ENCODE assay signal across 9 cellular contexts in genomic region chr19:4988770-4989251, GRCh38. TPM values are rescaled to one million over a fixed set of nuclear protein-coding genes. Genes with fewer than 3 reads are reported as not detected.
A peak's percentile ranks its signal among the peaks of the same experiment; 100 is the strongest.
DNase-seq lines count a peak whose midpoint lies in the region; ATAC-seq and TF ChIP-seq lines count a peak whose summit lies in the region.
"Had no signal": no experiment of that assay in that cellular context is flagged by ENCODE, and none has a peak within 500 bp of the region (broad histone marks: within the 10 kb centered on the region; RNA-seq: fewer than 3 reads in every experiment).

No MANE protein-coding gene starts in this region.

- peak overlapping the region; percentile 78 for H3K27ac Mint-ChIP-seq in glutamatergic neuron (ENCODE audit: unreplicated experiment)
- no peak overlapping the region for H3K27ac Mint-ChIP-seq in CD14-positive monocyte

- WGBS in SK-N-SH (ENCODE audit: low lambda C conversion rate), result 41% methylated on average over 7 of the region's 13 CpGs
- 21 to 29% (median 27%) methylated on average over 13 of the region's 13 CpGs for WGBS in ovary, 3 donors

- no peak overlapping the region for H2AFZ ChIP-seq in SK-N-SH (ENCODE audit: low read depth)

- H3K4me1 ChIP-seq in SK-N-SH (ENCODE audit: control insufficient read depth in 1 of 2, insufficient read depth in 2 of 2, low read depth in 1 of 2, low read length in 1 of 2) (peaks cover 7 to 33% of the 10 kb centered on the region in 2 experiments; a peak in 1 of 4 replicates), ovary (ENCODE audit: insufficient read depth) (peaks cover 24% of the 10 kb centered on the region)

- CTCF ChIA-PET in SK-N-SH (lab: Yijun Ruan, JAX), result interaction anchor here (0.9 to 2.1 kb wide), 3 partner anchors 13 to 42 kb away, joined by 3 to 7 read pairs (median 3); no protein-coding TSS in a partner anchor

- peak overlapping the region; percentile 68 for H3K4me3 Mint-ChIP-seq in glutamatergic neuron (ENCODE audit: unreplicated experiment)
- H3K4me3 Mint-ChIP-seq in CD14-positive monocyte, result no peak overlapping the region

- H3K4me1 Mint-ChIP-seq in glutamatergic neuron (ENCODE audit: low read depth, unreplicated experiment), result peaks cover 63% of the 10 kb centered on the region
- peaks cover 2% of the 10 kb centered on the region for H3K4me1 Mint-ChIP-seq in CD14-positive monocyte

- H3K36me3 ChIP-seq in SK-N-SH (replicated peaks in 1 of 2; ENCODE audit: control insufficient read depth in 1 of 2, insufficient read depth in 2 of 2, low read length in 1 of 2) (no peaks in the 10 kb centered on the region), ovary (no peaks in the 10 kb centered on the region)

- H3K4me3 ChIP-seq in SK-N-SH (ENCODE audit: low read depth in 2 of 2, low read length in 1 of 2) (no peak overlapping the region), ovary (no peak overlapping the region)

- no peaks in the 10 kb centered on the region for H3K9me2 ChIP-seq in SK-N-SH

- H3K9ac ChIP-seq in SK-N-SH, result peak overlapping the region; percentile 31; the same call in 1 of the 2 replicates

- peak overlapping the region; percentile 94 for H3K27ac ChIP-seq in C4-2B
- H3K27ac ChIP-seq in SK-N-SH (ENCODE audit: low read depth in 2 of 2, low read length in 1 of 2), result peak overlapping the region in 1 of 2 experiments; percentile 67; a peak in 2 of 4 replicates
- H3K27ac ChIP-seq in ovary, result no peak overlapping the region

- ATAC-seq in GM18517 (IDR thresholded peaks at IDR 0.05; ENCODE audit: unreplicated experiment) (no peak), HG02981 (IDR thresholded peaks at IDR 0.05; ENCODE audit: unreplicated experiment) (no peak)

- peak overlapping the region; percentile 44 for H3K4me2 ChIP-seq in SK-N-SH

- TF ChIP-seq RAD21 in SK-N-SH (IDR thresholded peaks at IDR 0.05; ENCODE audit: low read length), result no peak

- intact Hi-C loops in ovary (cut with DNase I) (loop anchor here in 1 of 4 donors (5.0 kb wide), 1 partner anchor 33 kb away; no protein-coding TSS in a partner anchor), CD14-positive monocyte (cut with micrococcal nuclease) (no loop called here)

- TF ChIP-seq CTCF in C4-2B (conservative IDR thresholded peaks at IDR 0.05) (no peak), SK-N-SH (IDR thresholded peaks at IDR 0.05) (no peak), glutamatergic neuron (IDR thresholded peaks at IDR 0.05; ENCODE audit: partially characterized antibody, unreplicated experiment) (no peak), ovary (IDR thresholded peaks at IDR 0.05) (no peak), CD14-positive monocyte (IDR thresholded peaks at IDR 0.05) (no peak)

- POLR2A ChIA-PET in SK-N-SH (lab: Yijun Ruan, JAX), result no interaction called here

- no peak for TF ChIP-seq EP300 in SK-N-SH (IDR thresholded peaks at IDR 0.05; ENCODE audit: borderline replicate concordance in 1 of 2, low read depth in 1 of 2, low read length in 1 of 2)
- TF ChIP-seq EP300 in ovary (IDR thresholded peaks at IDR 0.05), result no peak

- H3K27me3 Mint-ChIP-seq in glutamatergic neuron (ENCODE audit: unreplicated experiment) (peaks cover 11% of the 10 kb centered on the region), CD14-positive monocyte (ENCODE audit: low read depth in 3 of 3) (peaks cover 0 to 3% (median 2%) of the 10 kb centered on the region in 3 donors)

- peaks cover 98% of the 10 kb centered on the region for H3K79me2 ChIP-seq in SK-N-SH (ENCODE audit: insufficient read depth)

- TF ChIP-seq POLR2A in ovary (IDR thresholded peaks at IDR 0.05), result no peak

- no peaks in the 10 kb centered on the region for H3F3A ChIP-seq in SK-N-SH (replicated peaks; ENCODE audit: insufficient read depth)

- H3K36me3 Mint-ChIP-seq in glutamatergic neuron (ENCODE audit: unreplicated experiment), result no peaks in the 10 kb centered on the region
- H3K36me3 Mint-ChIP-seq in CD14-positive monocyte, result peaks cover 11 to 36% of the 10 kb centered on the region in 2 donors

- peaks cover 84% of the 10 kb centered on the region for H4K20me1 ChIP-seq in SK-N-SH (ENCODE audit: insufficient read depth)

- H3K9me3 Mint-ChIP-seq in glutamatergic neuron (ENCODE audit: unreplicated experiment) (peaks cover 7% of the 10 kb centered on the region), CD14-positive monocyte (peaks cover 0 to 11% (median 0%) of the 10 kb centered on the region in 7 donors)

- H3K27me3 ChIP-seq in SK-N-SH (ENCODE audit: insufficient read depth) (no peaks in the 10 kb centered on the region), ovary (no peaks in the 10 kb centered on the region)

- DNase-seq in SK-N-SH, result no peak
- DNase-seq in glutamatergic neuron, result peak; percentile 77
- peak in 4 of 5 donors; percentile 66 to 74 (median 68) for DNase-seq in ovary
- DNase-seq in CD14-positive monocyte (ENCODE audit: low spot score), result no peak
- no peak for DNase-seq in AML-193 (lab: John Stamatoyannopoulos, UW)
- DNase-seq: GF-D8 had no signal

- no peaks in the 10 kb centered on the region for H3K9me3 ChIP-seq in SK-N-SH
- no peaks in the 10 kb centered on the region for H3K9me3 ChIP-seq in ovary

TF ChIP-seq in SK-N-SH, 30 proteins besides CTCF, POLR2A, EP300 and RAD21:
- TF ChIP-seq MAX (IDR thresholded peaks at IDR 0.05; ENCODE audit: low read depth) (peak; percentile 44; the same call in 1 of the 2 replicates), NRF1 (IDR thresholded peaks at IDR 0.05; ENCODE audit: low read depth, low read length) (no peak), FOXM1 (IDR thresholded peaks at IDR 0.05; ENCODE audit: low read depth) (no peak), FOSL2 (IDR thresholded peaks at IDR 0.05; ENCODE audit: borderline replicate concordance, low read depth) (peak; percentile 56; the same call in 1 of the 2 replicates), IRF3 (IDR thresholded peaks at IDR 0.05; ENCODE audit: low read depth, low read length) (no peak), NFIC (IDR thresholded peaks at IDR 0.05; ENCODE audit: borderline replicate concordance) (0 out of 2 replicates have a peak, but pooled peaks have one; percentile 23), USF1 (IDR thresholded peaks at IDR 0.05; ENCODE audit: borderline replicate concordance, low read depth) (no peak), GATA2 (CRISPR knock-in tag; IDR thresholded peaks at IDR 0.05) (no peak), ELF1 (IDR thresholded peaks at IDR 0.05) (no peak)

RNA-seq across cellular contexts. Expression of gene KDM4B, which starts 19.9 kb away (rescaled TPM):
- polyA plus RNA-seq in SK-N-SH (2012; rRNA removed) (10.0 and 12.2 TPM in 2 replicates), ovary (10 to 100 TPM in 1 of 2 donors, 1 to 10 TPM in 1; 5.2 to 19.4 TPM), CD14-positive monocyte (10 to 100 TPM in 1 of 2 donors, 1 to 10 TPM in 1; 6.4 to 12.7 TPM)
- polyA plus RNA-seq in SK-N-SH (2012; cell fraction: cytosol; rRNA removed), result 4.2 and 6.7 TPM in 2 replicates
- polyA plus RNA-seq in SK-N-SH (2012; cell fraction: nucleus; rRNA removed), result 32.4 and 32.9 TPM in 2 replicates
- total RNA-seq in glutamatergic neuron (ENCODE audit: unreplicated experiment) (153 TPM), ovary (10 to 100 TPM; 21.6 to 62.9 (median 47.8) TPM)

Comparison
In these comparisons a context has a peak if more than half of its experiments do, and no peak if none do; other contexts are left out.
1. DNase-seq: peak in glutamatergic neuron (single experiment) and ovary (4 of 5); none in SK-N-SH (single experiment), CD14-positive monocyte (single experiment) and AML-193 (0 of 2).